ENCODE assay signal across 1 cellular context in the genomic region with DNA sequence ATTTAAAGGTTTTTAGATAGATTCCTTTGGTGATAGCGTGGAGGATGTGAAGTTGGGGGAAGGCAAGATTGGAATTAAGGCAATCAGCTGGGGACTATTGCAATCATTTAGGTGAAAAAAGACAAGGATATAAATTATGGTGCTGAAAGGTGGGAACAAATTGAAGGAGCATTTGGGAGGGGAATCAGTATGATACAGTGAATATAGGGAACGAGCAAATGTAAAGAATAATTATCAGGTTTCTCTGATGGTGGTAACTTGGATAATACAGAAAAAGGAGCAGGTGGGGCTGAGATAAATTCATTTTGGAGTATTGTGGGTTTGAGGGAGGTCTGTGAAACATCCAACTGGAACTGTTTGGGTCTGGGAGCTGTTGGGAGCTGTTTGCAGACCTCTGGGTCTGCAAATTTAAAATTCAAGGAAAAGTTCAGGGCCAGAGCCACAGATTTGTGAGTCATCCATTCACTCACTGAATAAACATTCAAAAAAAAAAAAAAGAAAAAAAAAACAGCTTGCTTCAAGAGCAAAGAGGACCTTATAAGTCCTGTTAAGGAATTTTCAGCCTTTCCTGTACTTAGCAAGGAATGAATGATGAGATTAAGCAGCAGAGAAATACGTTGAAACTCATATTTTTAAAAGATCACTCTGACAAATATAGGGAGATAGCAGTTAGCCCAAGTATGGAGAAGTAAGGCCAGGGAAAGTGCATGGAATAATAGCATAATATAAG.
TF ChIP-seq lines count a peak whose summit lies in the region.

No MANE protein-coding gene starts in this region.

TF ChIP-seq in GM23338, 12 proteins besides CTCF, POLR2A, EP300 and RAD21 (continued from another document):
- TF ChIP-seq, protein P1, sequence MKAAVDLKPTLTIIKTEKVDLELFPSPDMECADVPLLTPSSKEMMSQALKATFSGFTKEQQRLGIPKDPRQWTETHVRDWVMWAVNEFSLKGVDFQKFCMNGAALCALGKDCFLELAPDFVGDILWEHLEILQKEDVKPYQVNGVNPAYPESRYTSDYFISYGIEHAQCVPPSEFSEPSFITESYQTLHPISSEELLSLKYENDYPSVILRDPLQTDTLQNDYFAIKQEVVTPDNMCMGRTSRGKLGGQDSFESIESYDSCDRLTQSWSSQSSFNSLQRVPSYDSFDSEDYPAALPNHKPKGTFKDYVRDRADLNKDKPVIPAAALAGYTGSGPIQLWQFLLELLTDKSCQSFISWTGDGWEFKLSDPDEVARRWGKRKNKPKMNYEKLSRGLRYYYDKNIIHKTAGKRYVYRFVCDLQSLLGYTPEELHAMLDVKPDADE (IDR thresholded peaks at IDR 0.05) = no peak
- no peak for TF ChIP-seq NANOG (IDR thresholded peaks at IDR 0.05; ENCODE audit: borderline replicate concordance)
- no peak for TF ChIP-seq ZNF114 (CRISPR knock-in tag; IDR thresholded peaks at IDR 0.05)
- TF ChIP-seq POLR2AphosphoS5 (IDR thresholded peaks at IDR 0.05; ENCODE audit: low read depth) = no peak
- TF ChIP-seq, protein P2, sequence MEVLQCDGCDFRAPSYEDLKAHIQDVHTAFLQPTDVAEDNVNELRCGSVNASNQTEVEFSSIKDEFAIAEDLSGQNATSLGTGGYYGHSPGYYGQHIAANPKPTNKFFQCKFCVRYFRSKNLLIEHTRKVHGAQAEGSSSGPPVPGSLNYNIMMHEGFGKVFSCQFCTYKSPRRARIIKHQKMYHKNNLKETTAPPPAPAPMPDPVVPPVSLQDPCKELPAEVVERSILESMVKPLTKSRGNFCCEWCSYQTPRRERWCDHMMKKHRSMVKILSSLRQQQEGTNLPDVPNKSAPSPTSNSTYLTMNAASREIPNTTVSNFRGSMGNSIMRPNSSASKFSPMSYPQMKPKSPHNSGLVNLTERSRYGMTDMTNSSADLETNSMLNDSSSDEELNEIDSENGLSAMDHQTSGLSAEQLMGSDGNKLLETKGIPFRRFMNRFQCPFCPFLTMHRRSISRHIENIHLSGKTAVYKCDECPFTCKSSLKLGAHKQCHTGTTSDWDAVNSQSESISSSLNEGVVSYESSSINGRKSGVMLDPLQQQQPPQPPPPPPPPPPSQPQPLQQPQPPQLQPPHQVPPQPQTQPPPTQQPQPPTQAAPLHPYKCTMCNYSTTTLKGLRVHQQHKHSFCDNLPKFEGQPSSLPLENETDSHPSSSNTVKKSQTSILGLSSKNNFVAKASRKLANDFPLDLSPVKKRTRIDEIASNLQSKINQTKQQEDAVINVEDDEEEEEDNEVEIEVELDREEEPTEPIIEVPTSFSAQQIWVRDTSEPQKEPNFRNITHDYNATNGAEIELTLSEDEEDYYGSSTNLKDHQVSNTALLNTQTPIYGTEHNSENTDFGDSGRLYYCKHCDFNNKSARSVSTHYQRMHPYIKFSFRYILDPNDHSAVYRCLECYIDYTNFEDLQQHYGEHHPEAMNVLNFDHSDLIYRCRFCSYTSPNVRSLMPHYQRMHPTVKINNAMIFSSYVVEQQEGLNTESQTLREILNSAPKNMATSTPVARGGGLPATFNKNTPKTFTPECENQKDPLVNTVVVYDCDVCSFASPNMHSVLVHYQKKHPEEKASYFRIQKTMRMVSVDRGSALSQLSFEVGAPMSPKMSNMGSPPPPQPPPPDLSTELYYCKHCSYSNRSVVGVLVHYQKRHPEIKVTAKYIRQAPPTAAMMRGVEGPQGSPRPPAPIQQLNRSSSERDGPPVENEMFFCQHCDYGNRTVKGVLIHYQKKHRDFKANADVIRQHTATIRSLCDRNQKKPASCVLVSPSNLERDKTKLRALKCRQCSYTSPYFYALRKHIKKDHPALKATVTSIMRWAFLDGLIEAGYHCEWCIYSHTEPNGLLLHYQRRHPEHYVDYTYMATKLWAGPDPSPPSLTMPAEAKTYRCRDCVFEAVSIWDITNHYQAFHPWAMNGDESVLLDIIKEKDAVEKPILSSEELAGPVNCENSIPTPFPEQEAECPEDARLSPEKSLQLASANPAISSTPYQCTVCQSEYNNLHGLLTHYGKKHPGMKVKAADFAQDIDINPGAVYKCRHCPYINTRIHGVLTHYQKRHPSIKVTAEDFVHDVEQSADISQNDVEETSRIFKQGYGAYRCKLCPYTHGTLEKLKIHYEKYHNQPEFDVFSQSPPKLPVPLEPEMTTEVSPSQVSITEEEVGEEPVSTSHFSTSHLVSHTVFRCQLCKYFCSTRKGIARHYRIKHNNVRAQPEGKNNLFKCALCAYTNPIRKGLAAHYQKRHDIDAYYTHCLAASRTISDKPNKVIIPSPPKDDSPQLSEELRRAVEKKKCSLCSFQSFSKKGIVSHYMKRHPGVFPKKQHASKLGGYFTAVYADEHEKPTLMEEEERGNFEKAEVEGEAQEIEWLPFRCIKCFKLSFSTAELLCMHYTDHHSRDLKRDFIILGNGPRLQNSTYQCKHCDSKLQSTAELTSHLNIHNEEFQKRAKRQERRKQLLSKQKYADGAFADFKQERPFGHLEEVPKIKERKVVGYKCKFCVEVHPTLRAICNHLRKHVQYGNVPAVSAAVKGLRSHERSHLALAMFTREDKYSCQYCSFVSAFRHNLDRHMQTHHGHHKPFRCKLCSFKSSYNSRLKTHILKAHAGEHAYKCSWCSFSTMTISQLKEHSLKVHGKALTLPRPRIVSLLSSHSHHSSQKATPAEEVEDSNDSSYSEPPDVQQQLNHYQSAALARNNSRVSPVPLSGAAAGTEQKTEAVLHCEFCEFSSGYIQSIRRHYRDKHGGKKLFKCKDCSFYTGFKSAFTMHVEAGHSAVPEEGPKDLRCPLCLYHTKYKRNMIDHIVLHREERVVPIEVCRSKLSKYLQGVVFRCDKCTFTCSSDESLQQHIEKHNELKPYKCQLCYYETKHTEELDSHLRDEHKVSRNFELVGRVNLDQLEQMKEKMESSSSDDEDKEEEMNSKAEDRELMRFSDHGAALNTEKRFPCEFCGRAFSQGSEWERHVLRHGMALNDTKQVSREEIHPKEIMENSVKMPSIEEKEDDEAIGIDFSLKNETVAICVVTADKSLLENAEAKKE (CRISPR knock-in tag; IDR thresholded peaks at IDR 0.05) = no peak
- no peak for TF ChIP-seq ZNF331 (CRISPR knock-in tag; IDR thresholded peaks at IDR 0.05; ENCODE audit: low read depth)
TF ChIP-seq in GM23338: peak in this region for 0.
